Comparison of ENCODE assay signal across 7 cellular contexts in genomic region chr2:91549316-91549715, GRCh38.
A peak's percentile ranks its signal among the peaks of the same experiment; 100 is the strongest.
DNase-seq lines count a peak whose midpoint lies in the region; ATAC-seq, FAIRE-seq and TF ChIP-seq lines count a peak whose summit lies in the region.
"Not testable (repeated sequence)": the region's sequence is repeated elsewhere in the genome, so short reads cannot be mapped to it uniquely, and the experiment has no call there.

No MANE protein-coding gene starts in this region.

- H2BK15ac ChIP-seq in mesendoderm (replicated peaks; ENCODE audit: low read depth), result not testable (repeated sequence)

- not testable (repeated sequence) for H3K4me2 ChIP-seq in mesendoderm (ENCODE audit: low read length)

- H3K36me3 ChIP-seq in RWPE2 (ENCODE audit: low read depth); kidney (ENCODE audit: control insufficient read depth in 1 of 2, insufficient read depth in 2 of 2, low read length in 2 of 2); mesendoderm (ENCODE audit: control insufficient read depth, insufficient read depth, low read length); spleen: not testable (repeated sequence)

- not testable (repeated sequence) for ATAC-seq in RWPE2 (ENCODE audit: low read depth); Right ventricle myocardium inferior

- H3K27ac Mint-ChIP-seq in CD14-positive monocyte; chondrocyte (ENCODE audit: unreplicated experiment): not testable (repeated sequence)

- not testable (repeated sequence) for TF ChIP-seq CTCF in CD14-positive monocyte (IDR thresholded peaks at IDR 0.05); RWPE2 (IDR thresholded peaks at IDR 0.05; ENCODE audit: poor library complexity, severe bottlenecking); chondrocyte (IDR thresholded peaks at IDR 0.05); kidney (IDR thresholded peaks at IDR 0.05; ENCODE audit: borderline replicate concordance, extremely low read depth, insufficient read depth); spleen (IDR thresholded peaks at IDR 0.05 in 8 of 11, conservative IDR thresholded peaks at IDR 0.05 in 3 of 11)

- DNase-seq in CD14-positive monocyte (ENCODE audit: low spot score) (peak; percentile 31), RWPE2 (ENCODE audit: low spot score) (peak; percentile 52), chondrocyte (ENCODE audit: low spot score) (peak; percentile 71), Right ventricle myocardium inferior (ENCODE audit: missing footprints) (peak; percentile 45), kidney (peak; percentile 63), mesendoderm (peak; percentile 3), spleen (peak; percentile 71)

- not testable (repeated sequence) for H3K36me3 Mint-ChIP-seq in CD14-positive monocyte; chondrocyte (ENCODE audit: low read depth)

- WGBS in mesendoderm (ENCODE audit: extremely low coverage, insufficient coverage, low lambda C conversion rate), result no CpG with 5 or more reads among the region's 6 CpGs
- 79 to 87% (median 83%) methylated on average over 6 of the region's 6 CpGs for WGBS in spleen, 5 donors

- FAIRE-seq in kidney (lab: Jason Lieb, UNC), result not testable (repeated sequence)

- not testable (repeated sequence) for H3K4me3 ChIP-seq in RWPE2 (ENCODE audit: severe bottlenecking); kidney (ENCODE audit: low read length in 2 of 2); mesendoderm (ENCODE audit: low read length); spleen

- not testable (repeated sequence) for H3K23ac ChIP-seq in mesendoderm (ENCODE audit: low read length)

- not testable (repeated sequence) for TF ChIP-seq POLR2A in spleen (IDR thresholded peaks at IDR 0.05)

- H2AK5ac ChIP-seq in mesendoderm (ENCODE audit: low read length), result not testable (repeated sequence)

- H3K27me3 ChIP-seq in RWPE2 (ENCODE audit: insufficient read depth, poor library complexity, severe bottlenecking); mesendoderm (ENCODE audit: insufficient read depth, low read length, poor library complexity); spleen (replicated peaks in 1 of 7): not testable (repeated sequence)

- not testable (repeated sequence) for H3K18ac ChIP-seq in mesendoderm (ENCODE audit: low read length)

- H2BK5ac ChIP-seq in mesendoderm (ENCODE audit: low read length), result not testable (repeated sequence)

- not testable (repeated sequence) for H3K9ac ChIP-seq in kidney (ENCODE audit: low read length in 2 of 2); mesendoderm (ENCODE audit: low read length)

- H3K4me1 Mint-ChIP-seq in CD14-positive monocyte; chondrocyte (ENCODE audit: low read depth): not testable (repeated sequence)

- H2BK120ac ChIP-seq in mesendoderm (ENCODE audit: low read depth, low read length), result not testable (repeated sequence)

- not testable (repeated sequence) for H3K4ac ChIP-seq in mesendoderm (ENCODE audit: low read depth, low read length)

- not testable (repeated sequence) for H3K56ac ChIP-seq in mesendoderm (ENCODE audit: low read length)

- H4K5ac ChIP-seq in mesendoderm (ENCODE audit: low read length), result not testable (repeated sequence)

- not testable (repeated sequence) for H3K27me3 Mint-ChIP-seq in CD14-positive monocyte (ENCODE audit: low read depth in 3 of 3); chondrocyte (ENCODE audit: low read depth)

- H3K9me3 ChIP-seq in RWPE2 (ENCODE audit: severe bottlenecking); kidney (ENCODE audit: control insufficient read depth in 1 of 2, low read length in 2 of 2); spleen: not testable (repeated sequence)

- not testable (repeated sequence) for H3K9me3 Mint-ChIP-seq in CD14-positive monocyte; chondrocyte (ENCODE audit: low read depth)

- H4K8ac ChIP-seq in mesendoderm (ENCODE audit: low read depth, low read length), result not testable (repeated sequence)

- H3K4me3 Mint-ChIP-seq in CD14-positive monocyte; chondrocyte (ENCODE audit: unreplicated experiment): not testable (repeated sequence)

- H3K27ac ChIP-seq in RWPE2 (ENCODE audit: poor library complexity, severe bottlenecking), result peak overlapping the region; percentile 43
- not testable (repeated sequence) for H3K27ac ChIP-seq in kidney (ENCODE audit: low read depth in 2 of 2, low read length in 2 of 2); mesendoderm (ENCODE audit: low read depth, low read length); spleen

- intact Hi-C loops in CD14-positive monocyte (cut with micrococcal nuclease); Right ventricle myocardium inferior (cut with DNase I); kidney (cut with DNase I); spleen (cut with DNase I; ENCODE audit: low total_unique reads): not testable (repeated sequence)

- H3K79me1 ChIP-seq in mesendoderm (ENCODE audit: low read length), result not testable (repeated sequence)

- not testable (repeated sequence) for H3K4me1 ChIP-seq in RWPE2 (ENCODE audit: insufficient read depth, poor library complexity, severe bottlenecking); kidney (ENCODE audit: control insufficient read depth in 1 of 2, insufficient read depth in 1 of 2, low read depth in 1 of 2, low read length in 2 of 2); mesendoderm (ENCODE audit: control insufficient read depth, low read depth, low read length); spleen

- not testable (repeated sequence) for H3K79me2 ChIP-seq in mesendoderm (ENCODE audit: control insufficient read depth, insufficient read depth, low read length)

Comparison
In these comparisons a context has a peak if more than half of its experiments do, and no peak if none do; other contexts are left out.
1. DNase-seq: peak in every context shown above with its lines; median percentile 71 in chondrocyte; 71 in spleen; 63 in kidney; 52 in RWPE2; 45 in Right ventricle myocardium inferior; 31 in CD14-positive monocyte; 3 in mesendoderm.